In genomic region chr7:64515781-64516180, GRCh38 we compare ENCODE assay signal across 34 cellular contexts. TPM values are rescaled to one million over a fixed set of nuclear protein-coding genes. Genes with fewer than 3 reads are reported as not detected.
DNase-seq lines count a peak whose midpoint lies in the region; ATAC-seq and TF ChIP-seq lines count a peak whose summit lies in the region.
"Had no signal": no experiment of that assay in that cellular context is flagged by ENCODE, and none has a peak within 500 bp of the region (broad histone marks: within the 10 kb centered on the region; RNA-seq: fewer than 3 reads in every experiment).

No MANE protein-coding gene starts in this region.

- no peak for ATAC-seq in CD4-positive, alpha-beta T cell (ENCODE audit: poor library complexity)
- ATAC-seq in GM19455 (IDR thresholded peaks at IDR 0.05; ENCODE audit: unreplicated experiment) (no peak), right lobe of liver (no peak)
- ATAC-seq: K562, left cardiac atrium, mucosa of descending colon had no signal

- TF ChIP-seq POLR2A in sigmoid colon (IDR thresholded peaks at IDR 0.05) (no peak), right lobe of liver (IDR thresholded peaks at IDR 0.05) (no peak)

- POLR2A ChIA-PET in CD4-positive, alpha-beta T cell (lab: Charles Lee): interaction anchor here (0.9 kb wide), 1 partner anchor 14 kb away, joined by 3 read pairs; no protein-coding TSS in a partner anchor

- no peak for TF ChIP-seq EP300 in sigmoid colon (IDR thresholded peaks at IDR 0.05)

- WGBS in endodermal cell (ENCODE audit: insufficient coverage in 1 of 2, insufficient read length in 1 of 2), 2 experiments: 89 to 94% methylated on average over 1 of the region's 1 CpG
- WGBS in sigmoid colon, 2 donors: 79 to 96% methylated on average over 1 of the region's 1 CpG
- WGBS in right lobe of liver (ENCODE audit: insufficient coverage, low coverage, low lambda C conversion rate, missing lambda C conversion rate): 100% methylated on average over 1 of the region's 1 CpG

- no peaks in the 10 kb centered on the region for H3K27me3 Mint-ChIP-seq in endodermal cell (ENCODE audit: insufficient read depth)
- no peaks in the 10 kb centered on the region for H3K27me3 Mint-ChIP-seq in CD4-positive, alpha-beta T cell
- H3K27me3 Mint-ChIP-seq: activated CD4-positive, alpha-beta T cell treated with anti-CD3 and anti-CD28 coated beads, Interleukin-2, amount 10 ng/mL, durations not matched to agents 24 days and 14 days; activated naive CD8-positive, alpha-beta T cell; activated T-cell treated with anti-CD3 and anti-CD28 coated beads, Interleukin-2, amount 50 U/mL, for 24 hours; dendritic cell treated with granulocyte-macrophage colony-stimulating factor and Interleukin-4, amounts not matched to agents 40 ng/mL and 50 ng/mL, for 4 days had no signal

- H3K9ac ChIP-seq in BLaER1 (no peak overlapping the region), endodermal cell (ENCODE audit: extremely low read depth, low read length, poor library complexity, severe bottlenecking) (no peak overlapping the region)

- H3K4me2 ChIP-seq in BLaER1: no peak overlapping the region
- H3K4me2 ChIP-seq: hepatocyte had no signal

- DNase-seq in RPMI7951 (ENCODE audit: low read depth) (peak; percentile 47), endodermal cell (no peak), sigmoid colon (no peak), C1 segment of cervical spinal cord (lab: John Stamatoyannopoulos, UW) (no peak), right lobe of liver (no peak)
- DNase-seq in CD4-positive, alpha-beta T cell: no peak
- DNase-seq: ACHN; activated CD4-positive, alpha-beta T cell treated with anti-CD3 and anti-CD28 coated beads, Interleukin-2, amount 10 ng/mL, durations not matched to agents 24 days and 14 days; activated effector memory CD4-positive, alpha-beta T cell treated with anti-CD3 and anti-CD28 coated beads, Interleukin-2, amount 50 U/mL, for 16 hours; activated T-cell treated with anti-CD3 and anti-CD28 coated beads, Interleukin-2, amount 50 U/mL, for 24 hours; aorta; BE2C; DMS79 treated with DMSO at 0.1 percent for 48 hours; esophagus squamous epithelium; GDM1; HCEC 1CT; left cardiac atrium; mucosa of descending colon; NCI-H1105; NCI-H187; NCI-H526 treated with DMSO at 0.1 percent for 48 hours; Peyer's patch; retina; stimulated activated CD4-positive, alpha-beta T cell treated with anti-CD3 and anti-CD28 coated beads, Interleukin-1b, Interleukin-23, amount 100 ng/mL, for 48 hours; stimulated activated naive CD4-positive, alpha-beta T cell treated with Interleukin-2 at 50 U/mL for 16 hours; testis; WERI-Rb-1 had no signal

- TF ChIP-seq CTCF in endodermal cell (conservative IDR thresholded peaks at IDR 0.05): no peak
- TF ChIP-seq CTCF in sigmoid colon (IDR thresholded peaks at IDR 0.05): no peak
- no peak for TF ChIP-seq CTCF in CD4-positive, alpha-beta T cell (IDR thresholded peaks at IDR 0.05)
- no peak for TF ChIP-seq CTCF in right lobe of liver (IDR thresholded peaks at IDR 0.05)

- H3K27me3 ChIP-seq in BLaER1 (no peaks in the 10 kb centered on the region), endodermal cell (ENCODE audit: control insufficient read depth, insufficient read depth, low read length, poor library complexity, severe bottlenecking) (no peaks in the 10 kb centered on the region), sigmoid colon (no peaks in the 10 kb centered on the region), right lobe of liver (no peaks in the 10 kb centered on the region)
- H3K27me3 ChIP-seq in CD4-positive, alpha-beta T cell (ENCODE audit: control insufficient read depth, insufficient read depth, low read length): no peaks in the 10 kb centered on the region
- H3K27me3 ChIP-seq: BE2C, esophagus squamous epithelium, hepatocyte, Peyer's patch, testis had no signal

- CTCF ChIA-PET in CD4-positive, alpha-beta T cell (lab: Charles Lee): no interaction called here

- H3K36me3 ChIP-seq in BLaER1: peaks cover 86% of the 10 kb centered on the region
- H3K36me3 ChIP-seq in endodermal cell (ENCODE audit: control insufficient read depth, insufficient read depth, low read length): peaks cover 41% of the 10 kb centered on the region
- H3K36me3 ChIP-seq in sigmoid colon: peaks cover 0 to 3% (median 3%) of the 10 kb centered on the region in 4 donors
- H3K36me3 ChIP-seq in right lobe of liver: peaks cover 0 to 4% (median 0%) of the 10 kb centered on the region in 4 donors
- H3K36me3 ChIP-seq: BE2C, Peyer's patch had no signal

- no peak overlapping the region for H3K4me3 Mint-ChIP-seq in endodermal cell
- no peak overlapping the region for H3K4me3 Mint-ChIP-seq in CD4-positive, alpha-beta T cell
- H3K4me3 Mint-ChIP-seq: activated CD4-positive, alpha-beta T cell treated with anti-CD3 and anti-CD28 coated beads, Interleukin-2, amount 10 ng/mL, durations not matched to agents 24 days and 14 days; activated naive CD8-positive, alpha-beta T cell; activated T-cell treated with anti-CD3 and anti-CD28 coated beads, Interleukin-2, amount 50 U/mL, for 24 hours; dendritic cell treated with granulocyte-macrophage colony-stimulating factor and Interleukin-4, amounts not matched to agents 40 ng/mL and 50 ng/mL, for 4 days; nephron had no signal

- no peaks in the 10 kb centered on the region for H3K4me1 Mint-ChIP-seq in endodermal cell
- no peaks in the 10 kb centered on the region for H3K4me1 Mint-ChIP-seq in CD4-positive, alpha-beta T cell (ENCODE audit: low read depth)
- H3K4me1 Mint-ChIP-seq: activated CD4-positive, alpha-beta T cell treated with anti-CD3 and anti-CD28 coated beads, Interleukin-2, amount 10 ng/mL, durations not matched to agents 24 days and 14 days; nephron had no signal

- no peaks in the 10 kb centered on the region for H3K4me1 ChIP-seq in BLaER1
- H3K4me1 ChIP-seq in endodermal cell (ENCODE audit: control insufficient read depth, insufficient read depth, low read length): no peaks in the 10 kb centered on the region
- H3K4me1 ChIP-seq in sigmoid colon: peaks cover 0 to 20% (median 19%) of the 10 kb centered on the region in 4 donors
- H3K4me1 ChIP-seq in right lobe of liver: no peaks in the 10 kb centered on the region
- H3K4me1 ChIP-seq: BE2C, Peyer's patch, testis had no signal

- no peak overlapping the region for H3K27ac Mint-ChIP-seq in endodermal cell
- no peak overlapping the region for H3K27ac Mint-ChIP-seq in CD4-positive, alpha-beta T cell
- H3K27ac Mint-ChIP-seq: activated CD4-positive, alpha-beta T cell treated with anti-CD3 and anti-CD28 coated beads, Interleukin-2, amount 10 ng/mL, durations not matched to agents 24 days and 14 days; activated naive CD8-positive, alpha-beta T cell; activated T-cell treated with anti-CD3 and anti-CD28 coated beads, Interleukin-2, amount 50 U/mL, for 24 hours; dendritic cell treated with granulocyte-macrophage colony-stimulating factor and Interleukin-4, amounts not matched to agents 40 ng/mL and 50 ng/mL, for 4 days; nephron had no signal

- H3K9me3 ChIP-seq in BLaER1 (peaks cover 96% of the 10 kb centered on the region), endodermal cell (ENCODE audit: control insufficient read depth, low read length) (peaks cover 99% of the 10 kb centered on the region), sigmoid colon (peaks cover under 1 to 17% (median 9%) of the 10 kb centered on the region in 4 donors), right lobe of liver (peaks cover 0 to 38% (median 17%) of the 10 kb centered on the region in 4 donors)
- peaks cover 82% of the 10 kb centered on the region for H3K9me3 ChIP-seq in CD4-positive, alpha-beta T cell (ENCODE audit: control insufficient read depth, low read length)
- H3K9me3 ChIP-seq: BE2C, testis had no signal

- peak overlapping the region; percentile 14; the same call in 1 of the 2 replicates for H3K4me3 ChIP-seq in BLaER1
- H3K4me3 ChIP-seq in endodermal cell (ENCODE audit: low read length): peak overlapping the region; percentile 40
- H3K4me3 ChIP-seq in sigmoid colon: no peak overlapping the region
- no peak overlapping the region for H3K4me3 ChIP-seq in right lobe of liver
- H3K4me3 ChIP-seq: esophagus squamous epithelium, hepatocyte, K562, mucosa of descending colon, Peyer's patch, testis had no signal

- H4K20me1 ChIP-seq in BLaER1: no peaks in the 10 kb centered on the region

- intact Hi-C loops in sigmoid colon (cut with DNase I) (no loop called here), right lobe of liver (cut with DNase I) (no loop called here)
- intact Hi-C loops in CD4-positive, alpha-beta T cell (cut with DNase I, micrococcal nuclease): no loop called here

- H3K9me3 Mint-ChIP-seq in endodermal cell: peaks cover 86% of the 10 kb centered on the region
- H3K9me3 Mint-ChIP-seq in CD4-positive, alpha-beta T cell: peaks cover 27% of the 10 kb centered on the region

- H3K27ac ChIP-seq in BLaER1 (no peak overlapping the region), endodermal cell (ENCODE audit: low read depth, low read length) (no peak overlapping the region), sigmoid colon (peak overlapping the region in 3 of 4 donors; percentile 48 to 78 (median 55)), right lobe of liver (no peak overlapping the region)
- no peak overlapping the region for H3K27ac ChIP-seq in CD4-positive, alpha-beta T cell (ENCODE audit: low read depth, low read length)
- H3K27ac ChIP-seq: esophagus squamous epithelium, hepatocyte, Peyer's patch, testis, WERI-Rb-1 had no signal

- H3K36me3 Mint-ChIP-seq in endodermal cell (ENCODE audit: low read depth): peaks cover 52% of the 10 kb centered on the region
- peaks cover 90% of the 10 kb centered on the region for H3K36me3 Mint-ChIP-seq in CD4-positive, alpha-beta T cell (ENCODE audit: low read depth)

RNA-seq across cellular contexts. Expression of gene ZNF680, which starts 47.1 kb away (rescaled TPM):
- 18.4 and 20.2 TPM in 2 replicates for total RNA-seq in RPMI7951 (2014; rRNA removed; shearing (Covaris generic))
- total RNA-seq in endodermal cell (10 to 100 TPM; 14.6 to 19.5 TPM), sigmoid colon (10 to 100 TPM in 3 of 4 donors, 1 to 10 TPM in 1; 9.8 to 28.0 (median 16.7) TPM), right lobe of liver (10 to 100 TPM in 5 of 6 experiments, 1 to 10 TPM in 1; 5.5 to 16.2 (median 12.9) TPM)
- polyA plus RNA-seq in endodermal cell (2013, experiment 1 of 2): 18.1 TPM
- polyA plus RNA-seq in endodermal cell (2013, experiment 2 of 2): 21.4 TPM
- 1 to 10 TPM; 2.4 to 3.5 (median 3.3) TPM for polyA plus RNA-seq in sigmoid colon
- total RNA-seq in CD4-positive, alpha-beta T cell: 1 to 10 TPM; 8.3 to 8.9 TPM
- total RNA-seq: hepatocyte had no signal
- polyA plus RNA-seq: hepatocyte had no signal

Comparison
In these comparisons a context has a peak if more than half of its experiments do, and no peak if none do; other contexts are left out.
1. H3K27ac ChIP-seq: peak in sigmoid colon (3 of 4); none in BLaER1 (single experiment), endodermal cell (single experiment), CD4-positive, alpha-beta T cell (single experiment) and right lobe of liver (0 of 3).
2. H3K4me3 ChIP-seq: peak in BLaER1 (single experiment) and endodermal cell (single experiment); none in sigmoid colon (0 of 4) and right lobe of liver (0 of 3).